13 cellular contexts compared by ENCODE assay signal in the genomic region with DNA sequence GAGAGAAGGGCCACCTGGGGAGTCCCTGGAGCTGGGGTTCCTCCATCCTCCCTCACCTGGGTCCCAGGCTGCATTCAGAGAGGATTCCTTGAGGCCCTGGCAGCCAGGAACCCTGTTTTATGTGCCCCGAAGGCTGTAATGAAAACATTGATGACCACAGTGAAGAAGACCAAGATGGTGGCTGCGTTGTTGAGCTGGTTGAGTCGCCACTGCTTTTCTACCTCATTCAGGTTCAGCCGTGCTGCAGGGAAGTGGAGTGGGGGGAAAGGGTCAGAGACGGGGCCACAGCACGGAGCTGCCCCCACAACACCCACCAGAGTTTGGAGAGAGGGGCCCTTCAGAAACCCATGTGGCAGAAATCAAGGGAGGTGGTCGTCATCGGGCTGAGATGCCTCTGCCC.
"Had no signal": no experiment of that assay in that cellular context is flagged by ENCODE, and none has a peak within 500 bp of the region (broad histone marks: within the 10 kb centered on the region; RNA-seq: fewer than 3 reads in every experiment).

No MANE protein-coding gene starts in this region.

- H3K27ac ChIP-seq: body of pancreas, hepatocyte, right atrium auricular region had no signal

- H3K4me2 ChIP-seq: hepatocyte had no signal

- ATAC-seq: body of pancreas, left ventricle myocardium superior had no signal

- H3K9me3 ChIP-seq: body of pancreas, right atrium auricular region had no signal

- H3K79me2 ChIP-seq: hepatocyte had no signal

- H2AFZ ChIP-seq: hepatocyte had no signal

- H3K27me3 ChIP-seq: body of pancreas, hepatocyte, right atrium auricular region had no signal

- DNase-seq: activated CD4-positive, alpha-beta T cell treated with anti-CD3 and anti-CD28 coated beads for 48 hours; activated gamma-delta T cell treated with Interleukin-2 at 50 U/mL for 16 hours; activated T-cell treated with anti-CD3 and anti-CD28 coated beads, Interleukin-2, amount 50 U/mL, for 48 hours; amniotic stem cell; body of pancreas; central memory CD4-positive, alpha-beta T cell; erythroblast; left ventricle myocardium superior; mesenchymal stem cell; trophoblast cell had no signal

- H3K4me3 ChIP-seq: body of pancreas, hepatocyte, right atrium auricular region, skin epidermis had no signal
